In the genomic region with DNA sequence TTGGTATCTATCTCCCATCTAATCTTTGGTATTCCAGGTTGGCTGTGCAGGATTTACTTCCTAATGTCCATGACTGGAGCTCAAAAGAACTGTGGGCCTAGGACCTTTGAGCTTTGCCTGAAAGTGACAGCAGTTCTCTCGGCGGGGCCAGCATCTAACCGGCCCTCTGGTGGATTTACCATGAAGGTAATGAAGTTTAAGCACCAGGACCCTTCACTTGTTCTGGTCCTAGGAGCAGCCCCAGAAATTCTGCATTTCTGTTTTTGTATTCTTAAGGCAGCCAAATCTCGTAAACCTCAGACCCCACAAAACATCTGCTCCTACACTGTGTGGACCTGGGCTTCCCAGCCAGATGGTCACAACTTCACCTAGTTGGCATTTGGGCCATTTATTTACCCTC, we compare ENCODE assay signal across 26 cellular contexts. TPM values are rescaled to one million over a fixed set of nuclear protein-coding genes. Genes with fewer than 3 reads are reported as not detected.
A peak's percentile ranks its signal among the peaks of the same experiment; 100 is the strongest.
DNase-seq lines count a peak whose midpoint lies in the region; ATAC-seq, FAIRE-seq and TF ChIP-seq lines count a peak whose summit lies in the region.
"Had no signal": no experiment of that assay in that cellular context is flagged by ENCODE, and none has a peak within 500 bp of the region (broad histone marks: within the 10 kb centered on the region; RNA-seq: fewer than 3 reads in every experiment).

No MANE protein-coding gene starts in this region.

- no peaks in the 10 kb centered on the region for H3K9me3 Mint-ChIP-seq in activated B cell treated with CpG ODN at 0.5 μM for 24 hours
- no peaks in the 10 kb centered on the region for H3K9me3 Mint-ChIP-seq in naive B cell
- H3K9me3 Mint-ChIP-seq: CD4-positive, CD25-positive, alpha-beta regulatory T cell had no signal

- FAIRE-seq in A549 (lab: Jason Lieb, UNC), result no peak
- FAIRE-seq: H54, pancreas had no signal

- H3K27me3 Mint-ChIP-seq in activated B cell treated with CpG ODN at 0.5 μM for 24 hours, result no peaks in the 10 kb centered on the region
- H3K27me3 Mint-ChIP-seq in naive B cell, result no peaks in the 10 kb centered on the region
- H3K27me3 Mint-ChIP-seq: CD4-positive, CD25-positive, alpha-beta regulatory T cell had no signal

- CTCF ChIA-PET in A549 (lab: Yijun Ruan, JAX) (interaction anchor here (0.9 to 1.0 kb wide), 2 partner anchors 18 to 733 kb away, joined by 3 read pairs; no protein-coding TSS in a partner anchor), activated B cell treated with CpG ODN at 0.5 μM for 24 hours (lab: Charles Lee) (no interaction called here), A673 (lab: Charles Lee) (no interaction called here)

- POLR2A ChIA-PET in A549 (lab: Yijun Ruan, JAX), result no interaction called here
- POLR2A ChIA-PET in activated B cell treated with CpG ODN at 0.5 μM for 24 hours (lab: Charles Lee), result no interaction called here
- POLR2A ChIA-PET in A673 (lab: Charles Lee; ENCODE audit: low non-redundant PET), result no interaction called here

- intact Hi-C loops in activated B cell treated with CpG ODN at 0.5 μM for 24 hours (cut with micrococcal nuclease), result no loop called here
- intact Hi-C loops in A673 (cut with micrococcal nuclease; ENCODE audit: unreplicated experiment), result no loop called here

- no TSS peak for BruUV-seq in A673 (replicated peaks; lab: Mats Ljungman, UMichigan)

- H3K27ac ChIP-seq in A549 (no peak overlapping the region), A673 (ENCODE audit: low read depth, low read length, poor library complexity, severe bottlenecking) (no peak overlapping the region)
- H3K27ac ChIP-seq: epithelial cell of prostate, lower lobe of right lung, pancreas, tibial artery had no signal

- no peak overlapping the region for H3K4me2 ChIP-seq in A549

- H3K4me3 ChIP-seq in A549 (no peak overlapping the region), GM12864 (ENCODE audit: low read depth, low read length) (no peak overlapping the region), A673 (ENCODE audit: low read depth, low read length, poor library complexity, severe bottlenecking) (no peak overlapping the region)
- H3K4me3 ChIP-seq: lower lobe of right lung, pancreas, tibial artery had no signal

- TF ChIP-seq RAD21 in A549 (conservative IDR thresholded peaks at IDR 0.05 in 1 of 2, IDR thresholded peaks at IDR 0.05 in 1 of 2), result no peak

- ATAC-seq in A549 (peak in 1 of 2 experiments; percentile 9; a peak in 2 of 6 replicates), activated B cell treated with CpG ODN at 0.5 μM for 24 hours (ENCODE audit: low read depth) (no peak), naive B cell (ENCODE audit: low read depth in 2 of 2) (no peak)
- ATAC-seq: pancreas had no signal

- H3K4me1 Mint-ChIP-seq in activated B cell treated with CpG ODN at 0.5 μM for 24 hours (peaks cover 7% of the 10 kb centered on the region), naive B cell (no peaks in the 10 kb centered on the region)

- TF ChIP-seq POLR2A in A549 (IDR thresholded peaks at IDR 0.05; ENCODE audit: low read length), result no peak

- H3K4me1 ChIP-seq in A549 (no peaks in the 10 kb centered on the region), A673 (ENCODE audit: insufficient read depth, low read length, poor library complexity, severe bottlenecking) (peaks cover 5% of the 10 kb centered on the region)

- WGBS in A549 (ENCODE audit: missing lambda C conversion rate), result 93% methylated on average over 4 of the region's 4 CpGs

- peak overlapping the region; percentile 50 for H3K27ac Mint-ChIP-seq in activated B cell treated with CpG ODN at 0.5 μM for 24 hours
- H3K27ac Mint-ChIP-seq in naive B cell, result peak overlapping the region in 5 of 6 donors; percentile 2 to 77 (median 51)

- H3K36me3 Mint-ChIP-seq in activated B cell treated with CpG ODN at 0.5 μM for 24 hours (ENCODE audit: low read depth) (peaks cover 58% of the 10 kb centered on the region), naive B cell (peaks cover 12 to 15% of the 10 kb centered on the region in 2 donors)

- TF ChIP-seq CTCF in A549 (IDR thresholded peaks at IDR 0.05) (no peak), GM12864 (IDR thresholded peaks at IDR 0.05; ENCODE audit: low read depth, low read length, missing control alignments) (peak; percentile 16), activated B cell treated with CpG ODN at 0.5 μM for 24 hours (IDR thresholded peaks at IDR 0.05) (no peak), A673 (conservative IDR thresholded peaks at IDR 0.05; ENCODE audit: low read depth, low read length) (no peak)

- H3K9me3 ChIP-seq in A549, result no peaks in the 10 kb centered on the region
- no peaks in the 10 kb centered on the region for H3K9me3 ChIP-seq in A673 (ENCODE audit: low read depth, low read length, poor library complexity, severe bottlenecking)
- H3K9me3 ChIP-seq: lower lobe of right lung, pancreas, tibial artery had no signal

- peaks cover 29% of the 10 kb centered on the region for H3K36me3 ChIP-seq in A673 (ENCODE audit: insufficient read depth, low read length, poor library complexity, severe bottlenecking)

- H3K27me3 ChIP-seq in A673 (replicated peaks; ENCODE audit: insufficient read depth, low read depth, low read length, poor library complexity), result no peaks in the 10 kb centered on the region
- H3K27me3 ChIP-seq: pancreas, tibial artery had no signal

- H3K4me3 Mint-ChIP-seq in activated B cell treated with CpG ODN at 0.5 μM for 24 hours (no peak overlapping the region), naive B cell (no peak overlapping the region)
- H3K4me3 Mint-ChIP-seq: CD4-positive, CD25-positive, alpha-beta regulatory T cell had no signal

- no peak for TF ChIP-seq EP300 in A549 (IDR thresholded peaks at IDR 0.05)

- DNase-seq in A549 (ENCODE audit: low read depth in 1 of 2, low spot score in 1 of 2) (no peak), GM12864 (ENCODE audit: low read depth) (no peak), activated B cell treated with CpG ODN at 0.5 μM for 24 hours (no peak), naive B cell (no peak), A673 (ENCODE audit: low spot score) (no peak), Kasumi-1 (lab: John Stamatoyannopoulos, UW) (no peak), NCI-H146 (lab: John Stamatoyannopoulos, UW) (no peak), activated gamma-delta T cell (lab: John Stamatoyannopoulos, UW) (no peak)
- DNase-seq: activated CD4-positive, alpha-beta T cell treated with anti-CD3 and anti-CD28 coated beads for 48 hours; activated CD8-positive, alpha-beta memory T cell treated with anti-CD3 and anti-CD28 coated beads, Interleukin-2, amount 50 U/mL, for 4 hours; activated gamma-delta T cell treated with Interleukin-2 at 50 U/mL for 16 hours; CD4-positive, CD25-positive, alpha-beta regulatory T cell; dermis blood vessel endothelial cell; DMS79 treated with DMSO at 0.1 percent for 48 hours; foreskin melanocyte; islet precursor cell; lower lobe of right lung; NCI-H1417; NCI-H524 treated with DMSO at 0.1 percent for 48 hours; OCI-M1; pancreas; Right ventricle myocardium superior; stimulated activated naive CD4-positive, alpha-beta T cell; tibial artery had no signal

TF ChIP-seq in A549, 52 proteins besides CTCF, POLR2A, EP300 and RAD21:
- TF ChIP-seq POLR2AphosphoS2 (conservative IDR thresholded peaks at IDR 0.05; ENCODE audit: low read length), result 0 out of 2 replicates have a peak, but pooled peaks have one; percentile 35
- no peak for TF ChIP-seq HOXA7 (CRISPR knock-in tag; IDR thresholded peaks at IDR 0.05)
TF ChIP-seq in A549: peak in this region for 1.

RNA-seq across cellular contexts. Expression of gene CALML4, which starts 13.0 kb away (rescaled TPM):
- 10.4 and 18.2 TPM in 2 replicates for polyA plus RNA-seq in A549 (2011; rRNA removed)
- 4.7 and 6.3 TPM in 2 replicates for polyA plus RNA-seq in A549 (2012; cell fraction: cytosol; rRNA removed)
- 16.2 and 20.8 TPM in 2 replicates for polyA plus RNA-seq in A549 (2012; cell fraction: nucleus; rRNA removed)
- polyA plus RNA-seq in A549 (2017; fragmentation: RNase III; extraction: RNeasy Plus Mini Kit Qiagen cat#74134 plus additional on column Dnase treatment), result 11.0 to 13.8 TPM (median 12.1 TPM) in 3 replicates
- polyA minus RNA-seq in A549 (2011; rRNA and poly(A)+ RNA removed), result 3.2 and 3.8 TPM in 2 replicates
- 4.4 and 5.0 TPM in 2 replicates for total RNA-seq in activated B cell treated with CpG ODN at 0.5 μM for 24 hours
- polyA plus RNA-seq in naive B cell (ENCODE audit: low read depth in 6 of 6), result under 1 TPM in 1 of 6 donors, not detected in 5; 0.61 TPM
- total RNA-seq in A673 (2021), result 9.1 and 13.8 TPM in 2 replicates

RNA-seq across cellular contexts. Expression of gene CLN6, which starts 37.4 kb away (rescaled TPM):
- polyA plus RNA-seq in A549 (2011; rRNA removed), result 47.5 and 58.0 TPM in 2 replicates
- polyA plus RNA-seq in A549 (2012; cell fraction: cytosol; rRNA removed), result 87.7 and 149 TPM in 2 replicates
- polyA plus RNA-seq in A549 (2012; cell fraction: nucleus; rRNA removed), result 166 and 173 TPM in 2 replicates
- 69.5 to 74.0 TPM (median 69.7 TPM) in 3 replicates for polyA plus RNA-seq in A549 (2017; fragmentation: RNase III; extraction: RNeasy Plus Mini Kit Qiagen cat#74134 plus additional on column Dnase treatment)
- polyA minus RNA-seq in A549 (2011; rRNA and poly(A)+ RNA removed), result 124 and 139 TPM in 2 replicates
- 35.0 and 37.5 TPM in 2 replicates for total RNA-seq in activated B cell treated with CpG ODN at 0.5 μM for 24 hours
- 1 to 10 TPM; 2.7 to 5.2 (median 4.0) TPM for polyA plus RNA-seq in naive B cell (ENCODE audit: low read depth in 6 of 6)
- 75.4 and 84.7 TPM in 2 replicates for total RNA-seq in A673 (2021)
